In genomic region chr7:48321319-48322010, GRCh38 we compare ENCODE assay signal across 30 cellular contexts.
"Had no signal": no experiment of that assay in that cellular context is flagged by ENCODE, and none has a peak within 500 bp of the region (broad histone marks: within the 10 kb centered on the region; RNA-seq: fewer than 3 reads in every experiment).

No MANE protein-coding gene starts in this region.

- H3K4me1 Mint-ChIP-seq: activated CD4-positive, alpha-beta T cell treated with anti-CD3 and anti-CD28 coated beads, Interleukin-2, amount 10 ng/mL, durations not matched to agents 7 days and 5 days; activated naive CD4-positive, alpha-beta T cell treated with anti-CD3 and anti-CD28 coated beads, Interleukin-2, amount 50 U/mL, for 24 hours; activated naive CD8-positive, alpha-beta T cell treated with anti-CD3 and anti-CD28 coated beads, Interleukin-2, amount 10 ng/mL, durations not matched to agents 7 days and 5 days; IgD-negative memory B cell had no signal

- H3K36me3 Mint-ChIP-seq: activated naive CD4-positive, alpha-beta T cell treated with anti-CD3 and anti-CD28 coated beads, Interleukin-2, amount 50 U/mL, for 24 hours; activated naive CD8-positive, alpha-beta T cell treated with anti-CD3 and anti-CD28 coated beads, Interleukin-2, amount 10 ng/mL, durations not matched to agents 7 days and 5 days; IgD-negative memory B cell had no signal

- FAIRE-seq: astrocyte, TTC549 had no signal

- ATAC-seq: activated CD8-positive, alpha-beta T cell treated with anti-CD3 and anti-CD28 coated beads, Interleukin-2, amount 10 ng/mL, durations not matched to agents 7 days and 5 days; body of pancreas; Panc1 had no signal

- H3K27me3 Mint-ChIP-seq: activated CD4-positive, alpha-beta T cell treated with anti-CD3 and anti-CD28 coated beads, Interleukin-2, amount 10 ng/mL, durations not matched to agents 7 days and 5 days; activated naive CD8-positive, alpha-beta T cell treated with anti-CD3 and anti-CD28 coated beads, Interleukin-2, amount 10 ng/mL, durations not matched to agents 7 days and 5 days; activated T-cell treated with anti-CD3 and anti-CD28 coated beads, Interleukin-2, amount 50 U/mL, for 24 hours; IgD-negative memory B cell had no signal

- H3K4me3 Mint-ChIP-seq: activated CD4-positive, alpha-beta T cell treated with anti-CD3 and anti-CD28 coated beads, Interleukin-2, amount 10 ng/mL, durations not matched to agents 7 days and 5 days; activated CD8-positive, alpha-beta T cell treated with anti-CD3 and anti-CD28 coated beads, Interleukin-2, amount 10 ng/mL, durations not matched to agents 7 days and 5 days; activated naive CD4-positive, alpha-beta T cell treated with anti-CD3 and anti-CD28 coated beads, Interleukin-2, amount 50 U/mL, for 24 hours; activated naive CD8-positive, alpha-beta T cell treated with anti-CD3 and anti-CD28 coated beads, Interleukin-2, amount 10 ng/mL, durations not matched to agents 7 days and 5 days; activated T-cell treated with anti-CD3 and anti-CD28 coated beads, Interleukin-2, amount 50 U/mL, for 24 hours; T-helper 1 cell treated with Interleukin-12 subunit alpha and Interleukin-12 subunit beta and Interleukin-4 antibody, amounts not matched to agents 30 μg/mL and 1 μg/mL, for 36 hours; T-helper 2 cell treated with Interferon-gamma antibody and Interleukin-4, amounts not matched to agents 5 μg/mL and 100 μg/mL, for 36 hours had no signal

- H3K27ac Mint-ChIP-seq: activated CD4-positive, alpha-beta T cell treated with anti-CD3 and anti-CD28 coated beads, Interleukin-2, amount 10 ng/mL, durations not matched to agents 7 days and 5 days; activated CD8-positive, alpha-beta T cell treated with anti-CD3 and anti-CD28 coated beads, Interleukin-2, amount 10 ng/mL, durations not matched to agents 7 days and 5 days; activated naive CD4-positive, alpha-beta T cell treated with anti-CD3 and anti-CD28 coated beads, Interleukin-2, amount 50 U/mL, for 24 hours; activated naive CD8-positive, alpha-beta T cell treated with anti-CD3 and anti-CD28 coated beads, Interleukin-2, amount 10 ng/mL, durations not matched to agents 7 days and 5 days; activated T-cell treated with anti-CD3 and anti-CD28 coated beads, Interleukin-2, amount 50 U/mL, for 24 hours; activated T-helper 2 cell treated with anti-CD3 and anti-CD28 coated beads, Interferon-gamma antibody, Interleukin-2, Interleukin-4, amounts not matched to agents 10 μg/mL and 5 μg/mL and 100 μg/mL, durations not matched to agents 14 hours and 24 hours and 36 hours; T-helper 1 cell treated with Interleukin-12 subunit alpha and Interleukin-12 subunit beta and Interleukin-4 antibody, amounts not matched to agents 30 μg/mL and 1 μg/mL, for 36 hours; T-helper 2 cell treated with Interferon-gamma antibody and Interleukin-4, amounts not matched to agents 5 μg/mL and 100 μg/mL, for 36 hours had no signal

- H3K9me3 Mint-ChIP-seq: T-helper 1 cell treated with Interleukin-12 subunit alpha and Interleukin-12 subunit beta and Interleukin-4 antibody, amounts not matched to agents 30 μg/mL and 1 μg/mL, for 36 hours had no signal

- DNase-seq: activated CD4-positive, alpha-beta T cell treated with anti-CD3 and anti-CD28 coated beads, Interleukin-2, amount 10 ng/mL, durations not matched to agents 7 days and 5 days; activated CD4-positive, alpha-beta T cell treated with anti-CD3 and anti-CD28 coated beads, Interleukin-2, amount 50 U/mL, for 48 hours; activated CD8-positive, alpha-beta T cell treated with anti-CD3 and anti-CD28 coated beads, Interleukin-2, amount 10 ng/mL, durations not matched to agents 7 days and 5 days; activated gamma-delta T cell; activated naive CD4-positive, alpha-beta T cell treated with Interleukin-2 at 50 U/mL for 16 hours; activated naive CD8-positive, alpha-beta T cell treated with anti-CD3 and anti-CD28 coated beads, Interleukin-2, amount 10 ng/mL, durations not matched to agents 7 days and 5 days; activated T-cell treated with anti-CD3 and anti-CD28 coated beads, Interleukin-2, amount 50 U/mL, for 24 hours; amygdala; body of pancreas; Karpas-422; KBM-7; NCI-H1105; NCI-H1436; NCI-H1694; NCI-H1930; NCI-H2081 treated with DMSO at 0.1 percent for 48 hours; NCI-H226; NCI-H446 treated with DMSO at 0.1 percent for 48 hours; NCI-H524; NCI-H69; SHP77; SJCRH30 had no signal
